In genomic region chr17:35432176-35433074, GRCh38 we compare ENCODE assay signal across 1 cellular context.
TF ChIP-seq lines count a peak whose summit lies in the region.

Gene SLFN12 (minus strand): TSS chr17:35432500. CDS start chr17:35423028, 9,472 bp downstream.

TF ChIP-seq in GM12878, 131 proteins besides CTCF, POLR2A, EP300 and RAD21 (continued from another document):
- no peak for TF ChIP-seq CUX1 (IDR thresholded peaks at IDR 0.05; ENCODE audit: insufficient replicate concordance, low read depth, low read length)
- peak; percentile 17 for TF ChIP-seq FOS (IDR thresholded peaks at IDR 0.05; ENCODE audit: borderline replicate concordance, extremely low read depth, insufficient read length)
- no peak for TF ChIP-seq SIN3A (IDR thresholded peaks at IDR 0.05; ENCODE audit: low read depth, low read length)
- no peak for TF ChIP-seq RBBP5 (conservative IDR thresholded peaks at IDR 0.05)
- TF ChIP-seq ATF3 (IDR thresholded peaks at IDR 0.05; ENCODE audit: borderline replicate concordance, extremely low read depth, low read depth, low read length), result no peak
- TF ChIP-seq CREB1 (IDR thresholded peaks at IDR 0.05; ENCODE audit: low read depth), result no peak
- no peak for TF ChIP-seq GATAD2B (conservative IDR thresholded peaks at IDR 0.05; ENCODE audit: low read depth)
- TF ChIP-seq E4F1 (IDR thresholded peaks at IDR 0.05; ENCODE audit: borderline replicate concordance, partially characterized antibody), result no peak
- TF ChIP-seq E2F8 (IDR thresholded peaks at IDR 0.05; ENCODE audit: low read depth, partially characterized antibody), result no peak
- TF ChIP-seq MEF2A (IDR thresholded peaks at IDR 0.05; ENCODE audit: insufficient read depth, low read depth, low read length), result no peak
- TF ChIP-seq ASH2L (IDR thresholded peaks at IDR 0.05; ENCODE audit: borderline replicate concordance, low read depth), result no peak
- peak; percentile 61; the same call in 1 of the 2 replicates for TF ChIP-seq ZNF24 (IDR thresholded peaks at IDR 0.05)
- no peak for TF ChIP-seq TCF7 (IDR thresholded peaks at IDR 0.05; ENCODE audit: borderline replicate concordance)
- TF ChIP-seq EED (IDR thresholded peaks at IDR 0.05; ENCODE audit: low read depth), result peak; percentile 53
- TF ChIP-seq IRF5 (IDR thresholded peaks at IDR 0.05; ENCODE audit: borderline replicate concordance), result no peak
- no peak for TF ChIP-seq GABPA (IDR thresholded peaks at IDR 0.05; ENCODE audit: low read depth)
- TF ChIP-seq ESRRA (IDR thresholded peaks at IDR 0.05; ENCODE audit: low read length), result no peak
- no peak for TF ChIP-seq BHLHE40 (IDR thresholded peaks at IDR 0.05; ENCODE audit: borderline replicate concordance in 1 of 2, low read depth in 2 of 2, low read length in 1 of 2)
- TF ChIP-seq ZBTB33 (IDR thresholded peaks at IDR 0.05), result no peak
- TF ChIP-seq HDGF (IDR thresholded peaks at IDR 0.05), result no peak
- peak; percentile 77 to 79; a peak in 3 of 4 replicates for TF ChIP-seq IKZF2 (IDR thresholded peaks at IDR 0.05)
- TF ChIP-seq TCF12 (IDR thresholded peaks at IDR 0.05; ENCODE audit: low read depth, low read length), result no peak
- TF ChIP-seq NFYA (IDR thresholded peaks at IDR 0.05; ENCODE audit: borderline replicate concordance, low read depth, low read length), result no peak
- TF ChIP-seq POLR2AphosphoS2 (IDR thresholded peaks at IDR 0.05; ENCODE audit: low read depth, low read length), result no peak
- no peak for TF ChIP-seq SRF (IDR thresholded peaks at IDR 0.05; ENCODE audit: low read depth in 2 of 2, low read length in 2 of 2)
- no peak for TF ChIP-seq ETV6 (conservative IDR thresholded peaks at IDR 0.05 in 1 of 2, IDR thresholded peaks at IDR 0.05 in 1 of 2; ENCODE audit: borderline replicate concordance in 1 of 2, low read depth in 1 of 2)
- no peak for TF ChIP-seq RCOR1 (conservative IDR thresholded peaks at IDR 0.05; ENCODE audit: low read depth, low read length)
- no peak for TF ChIP-seq CREM (IDR thresholded peaks at IDR 0.05; ENCODE audit: low read depth)
